Comparison of ENCODE assay signal across 8 cellular contexts in the genomic region with DNA sequence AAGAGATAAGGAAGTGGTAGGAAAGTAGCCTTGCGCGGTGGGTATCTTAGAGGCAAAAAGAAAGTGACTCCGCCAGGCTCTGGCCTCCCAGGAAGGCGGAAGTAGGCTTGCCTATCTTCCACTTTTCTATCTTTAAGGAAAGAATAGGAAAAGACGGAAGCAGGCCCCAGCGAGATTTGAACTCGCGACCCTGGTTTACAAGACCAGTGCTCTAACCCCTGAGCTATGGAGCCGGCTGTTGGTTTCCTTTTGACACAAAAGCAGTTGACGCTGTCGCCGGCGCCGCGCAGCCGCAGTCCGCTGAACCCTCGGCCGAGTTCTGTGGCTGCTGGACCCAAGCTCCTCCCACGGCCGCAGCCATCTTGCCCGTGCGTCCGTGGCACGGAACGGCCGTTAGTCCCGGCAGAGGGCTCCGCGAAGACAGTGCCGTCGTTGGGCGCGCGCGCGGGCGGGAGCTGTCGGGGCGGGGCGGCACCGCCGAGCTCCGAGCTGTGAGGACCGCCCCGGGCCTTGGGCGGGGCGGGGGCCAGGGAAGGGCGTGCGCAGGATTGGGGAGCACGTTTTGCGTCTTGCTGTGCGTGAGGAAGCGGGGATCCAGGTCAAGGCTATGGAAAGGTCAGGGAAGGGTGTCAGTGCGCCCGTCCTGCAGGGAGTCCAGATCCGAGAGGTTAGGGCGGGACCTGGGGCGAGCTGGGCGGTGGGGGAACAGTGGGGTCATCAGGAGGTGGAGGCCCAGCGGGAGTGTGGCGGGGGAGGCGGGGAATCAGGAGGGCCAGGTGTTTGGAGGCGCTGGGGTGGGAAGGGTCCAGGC. TPM values are rescaled to one million over a fixed set of nuclear protein-coding genes. Genes with fewer than 3 reads are reported as not detected.
A peak's percentile ranks its signal among the peaks of the same experiment; 100 is the strongest.
DNase-seq lines count a peak whose midpoint lies in the region; ATAC-seq, FAIRE-seq and TF ChIP-seq lines count a peak whose summit lies in the region.

No MANE protein-coding gene starts in this region.

- POLR2A ChIA-PET in A549 (lab: Yijun Ruan, JAX) = interaction anchor here (1.0 to 6.4 kb wide), 13 partner anchors 8 to 383 kb away, joined by 3 to 159 read pairs (median 5); partner anchors contain the start of genes RACK1, TRIM41 and TRIM7

- H3K27ac ChIP-seq in A549 = peak overlapping the region; percentile 96
- H3K27ac ChIP-seq in lower lobe of right lung = peak overlapping the region; percentile 89

- no peaks in the 10 kb centered on the region for H3K27me3 ChIP-seq in lower lobe of right lung (ENCODE audit: low read depth)

- intact Hi-C loops in lower lobe of right lung (cut with DNase I) = no loop called here

- CTCF ChIA-PET in A549 (lab: Yijun Ruan, JAX) = interaction anchor here (0.6 to 4.5 kb wide), 12 partner anchors 10 to 863 kb away, joined by 3 to 36 read pairs (median 3); partner anchors contain the start of gene TRIM7

- peak; percentile 71 for TF ChIP-seq POLR2A in A549 (IDR thresholded peaks at IDR 0.05; ENCODE audit: low read length)
- peak; percentile 74 for TF ChIP-seq POLR2A in GM19099 (IDR thresholded peaks at IDR 0.05; ENCODE audit: extremely low read depth, insufficient read length, low read depth)

- no peaks in the 10 kb centered on the region for H3K36me3 ChIP-seq in lower lobe of right lung

- peak overlapping the region; percentile 99 for H3K4me2 ChIP-seq in A549

- peaks cover 12% of the 10 kb centered on the region for H3K4me1 ChIP-seq in A549
- H3K4me1 ChIP-seq in lower lobe of right lung = peaks cover 18% of the 10 kb centered on the region

- DNase-seq in A549 (ENCODE audit: low read depth in 1 of 2, low spot score in 1 of 2) (peak; percentile 65 to 96), dermis blood vessel endothelial cell (peak; percentile 96), lower lobe of right lung (peak; percentile 96), OCI-M2 (lab: John Stamatoyannopoulos, UW; ENCODE audit: unreplicated experiment) (no peak)
- DNase-seq in activated CD4-positive, alpha-beta T cell treated with anti-CD3 and anti-CD28 coated beads for 1 hour = peak; percentile 96
- DNase-seq in stimulated activated CD4-positive, alpha-beta T cell treated with anti-CD3 and anti-CD28 coated beads, TNF-alpha, amount 100 ng/mL, for 48 hours (ENCODE audit: low read depth in 3 of 3) = peak; percentile 85 to 92 (median 85)

- TF ChIP-seq RAD21 in A549 (conservative IDR thresholded peaks at IDR 0.05 in 1 of 2, IDR thresholded peaks at IDR 0.05 in 1 of 2) = 0 out of 5 replicates have a peak, but pooled peaks of 1 of the 2 experiments have one; percentile 29

- WGBS in A549 (ENCODE audit: missing lambda C conversion rate) = 2% methylated on average over 32 of the region's 64 CpGs

- H3K9me3 ChIP-seq in A549 (no peaks in the 10 kb centered on the region), lower lobe of right lung (no peaks in the 10 kb centered on the region)

- H3K4me3 ChIP-seq in A549 (peak overlapping the region; percentile 82), lower lobe of right lung (peak overlapping the region; percentile 84)

- TF ChIP-seq EP300 in A549 (IDR thresholded peaks at IDR 0.05) = no peak

- TF ChIP-seq CTCF in A549 (IDR thresholded peaks at IDR 0.05) (no peak), lower lobe of right lung (IDR thresholded peaks at IDR 0.05) (no peak)

- ATAC-seq in A549 = peak; percentile 48 to 69
- ATAC-seq in HG03378 (IDR thresholded peaks at IDR 0.05; ENCODE audit: unreplicated experiment) = peak; percentile 41
- ATAC-seq in lower lobe of right lung = peak; percentile 82 to 91

- no peak for FAIRE-seq in A549 (lab: Jason Lieb, UNC)

TF ChIP-seq in A549, 52 proteins besides CTCF, POLR2A, EP300 and RAD21 (continues in another document):
- TF ChIP-seq, protein P1, sequence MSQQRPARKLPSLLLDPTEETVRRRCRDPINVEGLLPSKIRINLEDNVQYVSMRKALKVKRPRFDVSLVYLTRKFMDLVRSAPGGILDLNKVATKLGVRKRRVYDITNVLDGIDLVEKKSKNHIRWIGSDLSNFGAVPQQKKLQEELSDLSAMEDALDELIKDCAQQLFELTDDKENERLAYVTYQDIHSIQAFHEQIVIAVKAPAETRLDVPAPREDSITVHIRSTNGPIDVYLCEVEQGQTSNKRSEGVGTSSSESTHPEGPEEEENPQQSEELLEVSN (IDR thresholded peaks at IDR 0.05; ENCODE audit: borderline replicate concordance, low read depth) = peak; percentile 14; the same call in 1 of the 2 replicates
- no peak for TF ChIP-seq ZSCAN20 (CRISPR knock-in tag; IDR thresholded peaks at IDR 0.05)
- TF ChIP-seq RCOR1 (IDR thresholded peaks at IDR 0.05; ENCODE audit: low read depth, low read length) = no peak
- no peak for TF ChIP-seq HOXB13 (CRISPR knock-in tag; IDR thresholded peaks at IDR 0.05; ENCODE audit: low read depth)
- TF ChIP-seq, protein P2, sequence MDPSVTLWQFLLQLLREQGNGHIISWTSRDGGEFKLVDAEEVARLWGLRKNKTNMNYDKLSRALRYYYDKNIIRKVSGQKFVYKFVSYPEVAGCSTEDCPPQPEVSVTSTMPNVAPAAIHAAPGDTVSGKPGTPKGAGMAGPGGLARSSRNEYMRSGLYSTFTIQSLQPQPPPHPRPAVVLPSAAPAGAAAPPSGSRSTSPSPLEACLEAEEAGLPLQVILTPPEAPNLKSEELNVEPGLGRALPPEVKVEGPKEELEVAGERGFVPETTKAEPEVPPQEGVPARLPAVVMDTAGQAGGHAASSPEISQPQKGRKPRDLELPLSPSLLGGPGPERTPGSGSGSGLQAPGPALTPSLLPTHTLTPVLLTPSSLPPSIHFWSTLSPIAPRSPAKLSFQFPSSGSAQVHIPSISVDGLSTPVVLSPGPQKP (IDR thresholded peaks at IDR 0.05; ENCODE audit: low read depth, low read length) = no peak
- TF ChIP-seq HEYL (CRISPR knock-in tag; IDR thresholded peaks at IDR 0.05) = no peak
- peak in 1 of 2 experiments; percentile 81; a peak in 3 of 5 replicates for TF ChIP-seq JUN (IDR thresholded peaks at IDR 0.05)
- no peak for TF ChIP-seq ESRRA (IDR thresholded peaks at IDR 0.05; ENCODE audit: borderline replicate concordance, low read length)
- peak in 1 of 2 experiments; percentile 35; a peak in 1 of 4 replicates for TF ChIP-seq CEBPB (IDR thresholded peaks at IDR 0.05)
- peak; percentile 46 for TF ChIP-seq MAX (IDR thresholded peaks at IDR 0.05)
- TF ChIP-seq SREBF2 (IDR thresholded peaks at IDR 0.05) = peak; percentile 97
- TF ChIP-seq ATOH8 (CRISPR knock-in tag; IDR thresholded peaks at IDR 0.05; ENCODE audit: low read depth) = no peak
- TF ChIP-seq EHF (CRISPR knock-in tag; IDR thresholded peaks at IDR 0.05) = peak; percentile 57; the same call in 1 of the 2 replicates
- TF ChIP-seq, protein P3, sequence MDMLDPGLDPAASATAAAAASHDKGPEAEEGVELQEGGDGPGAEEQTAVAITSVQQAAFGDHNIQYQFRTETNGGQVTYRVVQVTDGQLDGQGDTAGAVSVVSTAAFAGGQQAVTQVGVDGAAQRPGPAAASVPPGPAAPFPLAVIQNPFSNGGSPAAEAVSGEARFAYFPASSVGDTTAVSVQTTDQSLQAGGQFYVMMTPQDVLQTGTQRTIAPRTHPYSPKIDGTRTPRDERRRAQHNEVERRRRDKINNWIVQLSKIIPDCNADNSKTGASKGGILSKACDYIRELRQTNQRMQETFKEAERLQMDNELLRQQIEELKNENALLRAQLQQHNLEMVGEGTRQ (IDR thresholded peaks at IDR 0.05) = no peak

RNA-seq across cellular contexts. Expression of gene TRIM7, which starts 13.3 kb away (rescaled TPM):
- 20.4 and 30.7 TPM in 2 replicates for polyA plus RNA-seq in A549 (2011; rRNA removed)
- polyA plus RNA-seq in A549 (2012; cell fraction: cytosol; rRNA removed) = 27.2 and 28.7 TPM in 2 replicates
- polyA plus RNA-seq in A549 (2012; cell fraction: nucleus; rRNA removed) = 20.4 and 25.4 TPM in 2 replicates
- 21.8 to 23.2 TPM (median 23.1 TPM) in 3 replicates for polyA plus RNA-seq in A549 (2017; fragmentation: RNase III; extraction: RNeasy Plus Mini Kit Qiagen cat#74134 plus additional on column Dnase treatment)
- 5.3 and 5.6 TPM in 2 replicates for polyA minus RNA-seq in A549 (2011; rRNA and poly(A)+ RNA removed)
- 2.7 and 5.2 TPM in 2 replicates for total RNA-seq in dermis blood vessel endothelial cell
- 4.3 TPM for total RNA-seq in lower lobe of right lung

RNA-seq across cellular contexts. Expression of gene TRIM41, which starts 31.4 kb away (rescaled TPM):
- polyA plus RNA-seq in A549 (2011; rRNA removed) = 17.0 and 22.7 TPM in 2 replicates
- 21.6 and 22.2 TPM in 2 replicates for polyA plus RNA-seq in A549 (2012; cell fraction: cytosol; rRNA removed)
- polyA plus RNA-seq in A549 (2012; cell fraction: nucleus; rRNA removed) = 73.3 and 77.6 TPM in 2 replicates
- polyA plus RNA-seq in A549 (2017; fragmentation: RNase III; extraction: RNeasy Plus Mini Kit Qiagen cat#74134 plus additional on column Dnase treatment) = 29.7 to 35.0 TPM (median 32.5 TPM) in 3 replicates
- 10.5 and 11.3 TPM in 2 replicates for polyA minus RNA-seq in A549 (2011; rRNA and poly(A)+ RNA removed)
- 9.0 and 9.2 TPM in 2 replicates for total RNA-seq in dermis blood vessel endothelial cell
- 29.1 TPM for total RNA-seq in lower lobe of right lung

RNA-seq across cellular contexts. Expression of gene OR2V2, which starts 44.3 kb away (rescaled TPM):
- polyA plus RNA-seq in A549 (2011; rRNA removed) (not detected in 2 replicates), A549 (2017; fragmentation: RNase III; extraction: RNeasy Plus Mini Kit Qiagen cat#74134 plus additional on column Dnase treatment) (not detected in 3 replicates)
- not detected in 2 replicates for polyA plus RNA-seq in A549 (2012; cell fraction: cytosol; rRNA removed)
- not detected in 2 replicates for polyA plus RNA-seq in A549 (2012; cell fraction: nucleus; rRNA removed)
- not detected in 2 replicates for polyA minus RNA-seq in A549 (2011; rRNA and poly(A)+ RNA removed)
- total RNA-seq in dermis blood vessel endothelial cell (not detected in 2 replicates), lower lobe of right lung (not detected)

RNA-seq across cellular contexts. Expression of gene RACK1, which starts 52.0 kb away (rescaled TPM):
- polyA plus RNA-seq in A549 (2011; rRNA removed) (3,139 and 4,035 TPM in 2 replicates), A549 (2017; fragmentation: RNase III; extraction: RNeasy Plus Mini Kit Qiagen cat#74134 plus additional on column Dnase treatment) (2,466 to 2,717 TPM (median 2,590 TPM) in 3 replicates)
- 4,808 and 5,207 TPM in 2 replicates for polyA plus RNA-seq in A549 (2012; cell fraction: cytosol; rRNA removed)
- 3,506 and 3,565 TPM in 2 replicates for polyA plus RNA-seq in A549 (2012; cell fraction: nucleus; rRNA removed)
- 6,906 and 9,556 TPM in 2 replicates for polyA minus RNA-seq in A549 (2011; rRNA and poly(A)+ RNA removed)
- total RNA-seq in dermis blood vessel endothelial cell (4,132 and 4,370 TPM in 2 replicates), lower lobe of right lung (1,202 TPM)
